In the genomic region with DNA sequence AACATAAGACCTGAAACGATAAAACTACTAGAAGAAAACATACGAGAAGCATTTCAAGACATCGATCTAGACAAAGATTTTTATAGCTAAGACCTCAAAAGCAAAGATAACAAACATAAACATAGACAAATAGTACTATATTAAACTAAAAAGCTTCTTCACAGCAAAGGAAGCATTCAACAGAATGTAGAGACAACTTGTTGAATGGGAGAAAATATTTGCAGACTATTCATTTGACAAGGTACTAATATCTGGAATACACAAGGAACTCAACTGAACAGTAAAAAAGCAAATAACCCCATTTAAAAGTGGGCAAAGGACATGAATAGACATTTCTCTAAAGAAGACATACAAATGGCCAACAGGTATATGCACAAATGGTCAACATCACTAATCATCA, we compare ENCODE assay signal across 21 cellular contexts. TPM values are rescaled to one million over a fixed set of nuclear protein-coding genes. Genes with fewer than 3 reads are reported as not detected.
DNase-seq lines count a peak whose midpoint lies in the region; ATAC-seq, FAIRE-seq and TF ChIP-seq lines count a peak whose summit lies in the region.
"Had no signal": no experiment of that assay in that cellular context is flagged by ENCODE, and none has a peak within 500 bp of the region (broad histone marks: within the 10 kb centered on the region; RNA-seq: fewer than 3 reads in every experiment).

No MANE protein-coding gene starts in this region.

- TF ChIP-seq EP300 in HepG2 (IDR thresholded peaks at IDR 0.05; ENCODE audit: low read depth in 2 of 2, low read length in 2 of 2) (no peak), HepG2 (CRISPR knock-in tag; IDR thresholded peaks at IDR 0.05; ENCODE audit: borderline replicate concordance) (no peak)

- no peaks in the 10 kb centered on the region for H3F3A ChIP-seq in smooth muscle cell (ENCODE audit: low read depth)

- H2AFZ ChIP-seq in smooth muscle cell (ENCODE audit: low read depth) = no peak overlapping the region
- no peak overlapping the region for H2AFZ ChIP-seq in HepG2 (ENCODE audit: low read length)

- H3K9me3 ChIP-seq in neutrophil (no peaks in the 10 kb centered on the region), smooth muscle cell (replicated peaks; ENCODE audit: low read depth) (peaks cover 4% of the 10 kb centered on the region), HepG2 (ENCODE audit: low read length) (no peaks in the 10 kb centered on the region)
- H3K9me3 ChIP-seq: BE2C had no signal

- TF ChIP-seq POLR2A in HepG2 (IDR thresholded peaks at IDR 0.05; ENCODE audit: insufficient read depth in 1 of 2, low read depth in 2 of 2, low read length in 2 of 2) = no peak

- no peaks in the 10 kb centered on the region for H3K27me3 ChIP-seq in neutrophil
- H3K27me3 ChIP-seq in smooth muscle cell (ENCODE audit: low read depth) = no peaks in the 10 kb centered on the region
- no peaks in the 10 kb centered on the region; a peak in 1 of 5 replicates for H3K27me3 ChIP-seq in HepG2 (ENCODE audit: control insufficient read depth in 1 of 2, insufficient read depth in 2 of 2, low read length in 2 of 2)
- H3K27me3 ChIP-seq: BE2C, BLaER1 had no signal

- 35% methylated on average over 3 of the region's 3 CpGs for WGBS in smooth muscle cell (ENCODE audit: low lambda C conversion rate)
- 94% methylated on average over 3 of the region's 3 CpGs for WGBS in HepG2 (ENCODE audit: low lambda C conversion rate)

- H3K36me3 ChIP-seq in neutrophil (peaks cover 46% of the 10 kb centered on the region), smooth muscle cell (ENCODE audit: low read depth) (peaks cover 4% of the 10 kb centered on the region), HepG2 (replicated peaks in 1 of 2; ENCODE audit: control insufficient read depth in 1 of 2, insufficient read depth in 2 of 2, low read length in 2 of 2) (no peaks in the 10 kb centered on the region; a peak in 1 of 5 replicates)
- H3K36me3 ChIP-seq: BE2C had no signal

- H3K4me3 ChIP-seq in neutrophil (ENCODE audit: low read depth in 1 of 2, low read length in 1 of 2) = no peak overlapping the region
- H3K4me3 ChIP-seq in smooth muscle cell = no peak overlapping the region
- no peak overlapping the region for H3K4me3 ChIP-seq in HepG2 (replicated peaks in 1 of 3; ENCODE audit: insufficient read depth in 1 of 3, low read depth in 2 of 3, low read length in 3 of 3)
- H3K4me3 ChIP-seq: BLaER1 had no signal

- CTCF ChIA-PET in HepG2 (lab: Yijun Ruan, JAX; ENCODE audit: low intra/inter-chr PET ratio, low total read pairs) = no interaction called here

- ATAC-seq in HepG2 = no peak

- TF ChIP-seq CTCF in neutrophil (IDR thresholded peaks at IDR 0.05) (no peak), smooth muscle cell (IDR thresholded peaks at IDR 0.05; ENCODE audit: borderline replicate concordance, insufficient read depth, poor library complexity, severe bottlenecking) (no peak), HepG2 (CRISPR knock-in tag; IDR thresholded peaks at IDR 0.05) (no peak)

- H3K79me2 ChIP-seq in smooth muscle cell (ENCODE audit: low read depth) (peaks cover 47% of the 10 kb centered on the region), HepG2 (ENCODE audit: insufficient read depth, low read length) (no peaks in the 10 kb centered on the region)

- TF ChIP-seq RAD21 in HepG2 (CRISPR knock-in tag; IDR thresholded peaks at IDR 0.05) = no peak

- H4K20me1 ChIP-seq in smooth muscle cell (ENCODE audit: low read depth) = no peaks in the 10 kb centered on the region
- no peaks in the 10 kb centered on the region for H4K20me1 ChIP-seq in HepG2 (ENCODE audit: insufficient read depth, low read length)
- H4K20me1 ChIP-seq: BLaER1 had no signal

- in situ Hi-C loops in HepG2 (cut with HindIII; ENCODE audit: extremely low pct_ligation_motif_present, low pct_unique_long_range_greater_than_20kb) = no loop called here

- H3K4me1 ChIP-seq in neutrophil (ENCODE audit: control insufficient read depth in 1 of 2, insufficient read depth in 1 of 2, low read depth in 1 of 2, low read length in 1 of 2) (no peaks in the 10 kb centered on the region), smooth muscle cell (ENCODE audit: low read depth) (no peaks in the 10 kb centered on the region), HepG2 (ENCODE audit: insufficient read depth, low read length) (peaks cover 29% of the 10 kb centered on the region)
- H3K4me1 ChIP-seq: BE2C, BLaER1 had no signal

- POLR2A ChIA-PET in HepG2 (lab: Yijun Ruan, JAX) = no interaction called here

- FAIRE-seq in A204.1 (lab: Jason Lieb, UNC) (peak; percentile 70), GM18507 (lab: Jason Lieb, UNC) (peak; percentile 15), HepG2 (lab: Jason Lieb, UNC) (no peak)
- FAIRE-seq: D721Med, GM12891 had no signal

- no TSS peak for BruUV-seq in HepG2 (replicated peaks; lab: Mats Ljungman, UMichigan)

- H3K9ac ChIP-seq in smooth muscle cell (ENCODE audit: low read depth) (no peak overlapping the region), HepG2 (ENCODE audit: insufficient read depth, low read depth, low read length) (no peak overlapping the region)
- H3K9ac ChIP-seq: BLaER1 had no signal

- no peak for DNase-seq in GM18507 (ENCODE audit: extremely low spot score, insufficient read length, low read depth)
- DNase-seq in smooth muscle cell (lab: John Stamatoyannopoulos, UW; ENCODE audit: unreplicated experiment) = no peak
- no peak for DNase-seq in HepG2 (ENCODE audit: low spot score)
- DNase-seq in RKO (ENCODE audit: low spot score) = no peak
- no peak for DNase-seq in pons (ENCODE audit: low spot score)
- DNase-seq: ACHN; BE2C; C1 segment of cervical spinal cord; Calu3; CD4-positive, alpha-beta memory T cell; CD4-positive, CD25-positive, alpha-beta regulatory T cell; CD8-positive, alpha-beta memory T cell; COR-L47; DMS79 treated with DMSO at 0.1 percent for 48 hours; GF-D8 had no signal

- H3K4me2 ChIP-seq in smooth muscle cell = no peak overlapping the region
- H3K4me2 ChIP-seq in HepG2 (ENCODE audit: low read depth, low read length) = no peak overlapping the region
- H3K4me2 ChIP-seq: BLaER1 had no signal

- H3K27ac ChIP-seq in neutrophil (peak overlapping the region; percentile 0), smooth muscle cell (ENCODE audit: low read depth) (peak overlapping the region; percentile 36), HepG2 (ENCODE audit: extremely low read length, insufficient read depth, low read length) (no peak overlapping the region)
- H3K27ac ChIP-seq: 22Rv1, BLaER1 had no signal

- intact Hi-C loops in HepG2 (cut with micrococcal nuclease; ENCODE audit: unreplicated experiment) = loop anchor here (10.0 kb wide), 2 partner anchors 86 to 266 kb away; no protein-coding TSS in a partner anchor

TF ChIP-seq in HepG2, 621 proteins besides CTCF, POLR2A, EP300 and RAD21 (continues in another document):
- TF ChIP-seq TEF (CRISPR knock-in tag; IDR thresholded peaks at IDR 0.05) = no peak
- TF ChIP-seq CHD2 (IDR thresholded peaks at IDR 0.05; ENCODE audit: low read depth, low read length) = no peak
- TF ChIP-seq ZSCAN20 (CRISPR knock-in tag; IDR thresholded peaks at IDR 0.05; ENCODE audit: borderline replicate concordance) = no peak

RNA-seq across cellular contexts. Expression of gene MANBA, which starts 49.8 kb away (rescaled TPM):
- total RNA-seq in smooth muscle cell (99.9 and 137 TPM in 2 replicates), HepG2 (2016; rRNA removed; fragmentation: Illumina TruSeq; extraction: Trizol) (17.1 and 33.3 TPM in 2 replicates)
- polyA plus RNA-seq in smooth muscle cell (54.0 and 58.1 TPM in 2 replicates), HepG2 (2011; rRNA removed) (11.7 and 11.9 TPM in 2 replicates)
- 13.0 and 17.3 TPM in 2 replicates for total RNA-seq in HepG2 (2016; cell fraction: cytosol; rRNA removed; fragmentation: Illumina TruSeq; extraction: Trizol; ENCODE audit: low read depth)
- total RNA-seq in HepG2 (2016; cell fraction: insoluble cytoplasmic fraction; rRNA removed; fragmentation: Illumina TruSeq; extraction: Trizol) = 15.2 and 34.6 TPM in 2 replicates
- total RNA-seq in HepG2 (2016; cell fraction: membrane; rRNA removed; fragmentation: Illumina TruSeq; extraction: Trizol) = 11.0 and 13.6 TPM in 2 replicates
- 32.1 and 36.1 TPM in 2 replicates for total RNA-seq in HepG2 (2016; cell fraction: nucleus; rRNA removed; fragmentation: Illumina TruSeq; extraction: Trizol)
- 7.6 and 12.6 TPM in 2 replicates for polyA plus RNA-seq in HepG2 (2011; cell fraction: cytosol; rRNA removed)
- 17.6 and 20.6 TPM in 2 replicates for polyA plus RNA-seq in HepG2 (2011; cell fraction: nucleus; rRNA removed)
- 30.1 and 31.4 TPM in 2 replicates for polyA plus RNA-seq in HepG2 (2012)
- 1.2 and 1.4 TPM in 2 replicates for polyA plus RNA-seq in HepG2 (2016; cell fraction: cytosol; fragmentation: Illumina TruSeq; extraction: Trizol; ENCODE audit: low read depth)
- polyA plus RNA-seq in HepG2 (2016; cell fraction: insoluble cytoplasmic fraction; fragmentation: Illumina TruSeq; extraction: Trizol; ENCODE audit: low read depth) = 8.8 and 10.0 TPM in 2 replicates
- polyA plus RNA-seq in HepG2 (2016; cell fraction: membrane; fragmentation: Illumina TruSeq; extraction: Trizol; ENCODE audit: low read depth) = 3.3 and 3.9 TPM in 2 replicates
- polyA plus RNA-seq in HepG2 (2016; cell fraction: nucleus; fragmentation: Illumina TruSeq; extraction: Trizol; ENCODE audit: insufficient read depth, low read depth) = 28.0 and 30.1 TPM in 2 replicates
- polyA minus RNA-seq in HepG2 (2011; rRNA and poly(A)+ RNA removed; ENCODE audit: low replicate concordance) = 10.8 and 29.4 TPM in 2 replicates
- polyA minus RNA-seq in HepG2 (2011; cell fraction: cytosol; rRNA and poly(A)+ RNA removed) = 14.9 and 17.1 TPM in 2 replicates
- 39.5 and 40.0 TPM in 2 replicates for polyA minus RNA-seq in HepG2 (2011; cell fraction: nucleus; rRNA and poly(A)+ RNA removed)
